Comparison of ENCODE assay signal across 17 cellular contexts in genomic region chr1:35433714-35434113, GRCh38.
"Had no signal": no experiment of that assay in that cellular context is flagged by ENCODE, and none has a peak within 500 bp of the region (broad histone marks: within the 10 kb centered on the region; RNA-seq: fewer than 3 reads in every experiment).

No MANE protein-coding gene starts in this region.

- DNase-seq: activated CD4-positive, alpha-beta memory T cell treated with anti-CD3 and anti-CD28 coated beads, Interleukin-2, amount 10 ng/mL, durations not matched to agents 7 days and 5 days; activated CD4-positive, alpha-beta T cell treated with anti-CD3 and anti-CD28 coated beads for 4 hours; activated naive CD4-positive, alpha-beta T cell; anterior cingulate cortex; cerebellar nuclear complex; effector memory CD8-positive, alpha-beta T cell; left colon; stimulated activated CD4-positive, alpha-beta T cell treated with anti-CD3 and anti-CD28 coated beads, Interleukin-15, amount 100 ng/mL, for 24 hours; stimulated activated CD4-positive, alpha-beta T cell treated with anti-CD3 and anti-CD28 coated beads, Interleukin-4, amount 100 ng/mL, for 1 hour; stimulated activated naive CD4-positive, alpha-beta T cell treated with Interleukin-2 at 50 U/mL for 16 hours; substantia nigra; transverse colon had no signal

- ATAC-seq: effector memory CD8-positive, alpha-beta T cell; left colon had no signal

- H3K27ac Mint-ChIP-seq: activated CD4-positive, alpha-beta memory T cell treated with anti-CD3 and anti-CD28 coated beads, Interleukin-2, amount 10 ng/mL, durations not matched to agents 7 days and 5 days; dendritic cell treated with granulocyte-macrophage colony-stimulating factor and Interleukin-4, amounts not matched to agents 40 ng/mL and 50 ng/mL, for 4 days had no signal

- H3K27me3 ChIP-seq: right atrium auricular region, transverse colon, vagina had no signal

- H3K9me3 Mint-ChIP-seq: activated CD4-positive, alpha-beta memory T cell treated with anti-CD3 and anti-CD28 coated beads, Interleukin-2, amount 10 ng/mL, durations not matched to agents 7 days and 5 days; dendritic cell treated with granulocyte-macrophage colony-stimulating factor and Interleukin-4, amounts not matched to agents 40 ng/mL and 50 ng/mL, for 4 days; effector memory CD8-positive, alpha-beta T cell had no signal

- H3K27ac ChIP-seq: right atrium auricular region, skin epidermis, transverse colon, vagina had no signal

- H3K4me3 ChIP-seq: lung, right atrium auricular region, skin epidermis, transverse colon, vagina had no signal

- H3K27me3 Mint-ChIP-seq: activated CD4-positive, alpha-beta memory T cell treated with anti-CD3 and anti-CD28 coated beads, Interleukin-2, amount 10 ng/mL, durations not matched to agents 7 days and 5 days; dendritic cell treated with granulocyte-macrophage colony-stimulating factor and Interleukin-4, amounts not matched to agents 40 ng/mL and 50 ng/mL, for 4 days; effector memory CD8-positive, alpha-beta T cell had no signal

- H3K4me1 ChIP-seq: right atrium auricular region, transverse colon, vagina had no signal

- H3K4me3 Mint-ChIP-seq: activated CD4-positive, alpha-beta memory T cell treated with anti-CD3 and anti-CD28 coated beads, Interleukin-2, amount 10 ng/mL, durations not matched to agents 7 days and 5 days; dendritic cell treated with granulocyte-macrophage colony-stimulating factor and Interleukin-4, amounts not matched to agents 40 ng/mL and 50 ng/mL, for 4 days; effector memory CD8-positive, alpha-beta T cell had no signal

- H3K9me3 ChIP-seq: right atrium auricular region, transverse colon, vagina had no signal
